Comparison of ENCODE assay signal across 10 cellular contexts in genomic region chr13:44132710-44133109, GRCh38.
A peak's percentile ranks its signal among the peaks of the same experiment; 100 is the strongest.
DNase-seq lines count a peak whose midpoint lies in the region; ATAC-seq, FAIRE-seq and TF ChIP-seq lines count a peak whose summit lies in the region.
"Had no signal": no experiment of that assay in that cellular context is flagged by ENCODE, and none has a peak within 500 bp of the region (broad histone marks: within the 10 kb centered on the region; RNA-seq: fewer than 3 reads in every experiment).

No MANE protein-coding gene starts in this region.

- in situ Hi-C loops in brain microvascular endothelial cell (cut with HindIII; ENCODE audit: low pct_ligation_motif_present, low sequenced_read_pairs): no loop called here

- no peaks in the 10 kb centered on the region for H3K9me3 ChIP-seq in kidney (ENCODE audit: control insufficient read depth in 1 of 2, low read length in 2 of 2)
- H3K9me3 ChIP-seq: SJCRH30 had no signal

- FAIRE-seq in kidney (lab: Jason Lieb, UNC): no peak

- H3K27ac ChIP-seq in brain microvascular endothelial cell: peak overlapping the region; percentile 13
- H3K27ac ChIP-seq in kidney (ENCODE audit: low read depth in 2 of 2, low read length in 2 of 2): no peak overlapping the region
- H3K27ac ChIP-seq: SJCRH30 had no signal

- TF ChIP-seq CTCF in brain microvascular endothelial cell (IDR thresholded peaks at IDR 0.05; ENCODE audit: low read depth, low read length, missing control alignments) (no peak), kidney (IDR thresholded peaks at IDR 0.05; ENCODE audit: borderline replicate concordance, extremely low read depth, insufficient read depth) (no peak)

- H3K36me3 ChIP-seq in brain microvascular endothelial cell (replicated peaks): no peaks in the 10 kb centered on the region
- no peaks in the 10 kb centered on the region for H3K36me3 ChIP-seq in kidney (ENCODE audit: control insufficient read depth in 1 of 2, insufficient read depth in 2 of 2, low read length in 2 of 2)
- H3K36me3 ChIP-seq: SJCRH30 had no signal

- DNase-seq in LHCN-M2 (ENCODE audit: low read depth) (peak; percentile 86), brain microvascular endothelial cell (peak; percentile 56), kidney (peak; percentile 83), stromal cell of bone marrow (ENCODE audit: low read depth) (peak; percentile 32), RPMI8226 (no peak)
- DNase-seq: SJCRH30; stimulated activated CD4-positive, alpha-beta T cell treated with anti-CD3 and anti-CD28 coated beads, Interleukin-2, amount 100 ng/mL, for 24 hours had no signal

- H3K4me3 ChIP-seq in brain microvascular endothelial cell (ENCODE audit: low read depth, low read length): no peak overlapping the region
- no peak overlapping the region for H3K4me3 ChIP-seq in kidney (ENCODE audit: low read length in 2 of 2)
- H3K4me3 ChIP-seq: SJCRH30 had no signal

- no peak overlapping the region for H3K9ac ChIP-seq in kidney (ENCODE audit: low read length in 2 of 2)

- peaks cover 0 to 9% of the 10 kb centered on the region in 2 donors for H3K4me1 ChIP-seq in kidney (ENCODE audit: control insufficient read depth in 1 of 2, insufficient read depth in 1 of 2, low read depth in 1 of 2, low read length in 2 of 2)
- H3K4me1 ChIP-seq: SJCRH30 had no signal

- intact Hi-C loops in kidney (cut with DNase I): no loop called here

- no peaks in the 10 kb centered on the region for H3K27me3 ChIP-seq in brain microvascular endothelial cell (replicated peaks)

- no peak for ATAC-seq in GM18520 (IDR thresholded peaks at IDR 0.05; ENCODE audit: unreplicated experiment)
- no peak for ATAC-seq in HG03139 (IDR thresholded peaks at IDR 0.05; ENCODE audit: unreplicated experiment)
- ATAC-seq in HG03521 (IDR thresholded peaks at IDR 0.05; ENCODE audit: unreplicated experiment): no peak
